14 cellular contexts compared by ENCODE assay signal in the genomic region with DNA sequence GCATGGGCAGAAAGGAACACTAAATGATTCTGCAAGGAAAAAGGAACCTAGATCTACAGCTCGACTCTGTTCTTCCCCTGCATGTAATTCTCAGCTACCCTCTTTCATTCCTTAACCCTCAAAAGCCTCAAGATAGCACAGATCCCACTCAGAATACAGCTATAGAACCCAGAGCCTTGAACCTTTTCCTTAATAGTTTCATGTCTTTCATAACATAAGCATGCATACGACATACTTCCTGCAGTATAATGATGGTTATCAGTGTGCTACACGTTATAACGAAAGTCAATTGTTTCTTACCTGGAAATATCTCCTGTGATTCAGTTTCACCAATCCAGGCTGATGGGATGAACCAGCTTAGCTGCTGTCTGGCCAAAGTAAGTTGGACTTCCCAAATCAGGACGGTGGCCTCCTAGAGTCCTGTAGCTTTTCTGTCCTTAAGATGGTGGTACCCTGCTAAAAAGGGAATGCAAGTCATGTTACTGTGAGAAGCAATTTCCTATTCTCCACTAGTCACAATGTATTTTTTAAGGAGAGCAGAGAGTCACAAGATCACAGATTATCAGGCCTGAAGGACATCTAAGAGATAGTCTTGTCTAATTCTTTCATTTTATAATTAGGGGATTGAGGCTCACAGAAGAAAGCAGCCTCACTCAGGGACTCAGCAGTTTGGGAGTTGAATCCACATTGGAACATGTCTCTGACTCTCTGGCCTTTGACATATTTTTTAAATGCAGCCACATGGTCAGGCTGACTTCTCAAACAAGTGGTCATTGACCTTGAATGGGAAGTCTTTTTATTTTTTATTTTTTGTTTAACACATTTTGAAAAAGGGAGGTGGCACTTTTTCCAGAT. TPM values are rescaled to one million over a fixed set of nuclear protein-coding genes. Genes with fewer than 3 reads are reported as not detected.
DNase-seq lines count a peak whose midpoint lies in the region; ATAC-seq and TF ChIP-seq lines count a peak whose summit lies in the region.
"Had no signal": no experiment of that assay in that cellular context is flagged by ENCODE, and none has a peak within 500 bp of the region (broad histone marks: within the 10 kb centered on the region; RNA-seq: fewer than 3 reads in every experiment).

No MANE protein-coding gene starts in this region.

- H3K4me3 ChIP-seq in right lobe of liver (no peak overlapping the region), thyroid gland (replicated peaks in 1 of 3) (no peak overlapping the region)
- H3K4me3 ChIP-seq: MG63, prostate gland, testis had no signal

- H3K4me1 ChIP-seq in right lobe of liver (peaks cover 0 to 14% (median 0%) of the 10 kb centered on the region in 4 donors), thyroid gland (peaks cover 83 to 100% of the 10 kb centered on the region in 2 donors)
- H3K4me1 ChIP-seq: prostate gland had no signal

- 44% methylated on average over 5 of the region's 5 CpGs for WGBS in right lobe of liver (ENCODE audit: insufficient coverage, low coverage, low lambda C conversion rate, missing lambda C conversion rate)
- WGBS in thyroid gland, 2 donors, result 78 to 83% methylated on average over 5 of the region's 5 CpGs

- no peaks in the 10 kb centered on the region for H3K27me3 ChIP-seq in right lobe of liver
- no peaks in the 10 kb centered on the region for H3K27me3 ChIP-seq in thyroid gland
- H3K27me3 ChIP-seq: MG63, testis had no signal

- ATAC-seq in activated naive CD4-positive, alpha-beta T cell treated with anti-CD3 and anti-CD28 coated beads, Interleukin-2, amount 50 U/mL, for 72 hours, result peak; percentile 49 to 75
- ATAC-seq in right lobe of liver (peak; percentile 48 to 60 (median 54)), GM18909 (IDR thresholded peaks at IDR 0.05; ENCODE audit: poor library complexity, unreplicated experiment) (no peak)
- ATAC-seq: PC-3 had no signal

- H3K36me3 Mint-ChIP-seq in activated naive CD4-positive, alpha-beta T cell treated with anti-CD3 and anti-CD28 coated beads, Interleukin-2, amount 50 U/mL, for 72 hours, result peaks cover 0 to 4% of the 10 kb centered on the region in 2 donors
- H3K36me3 Mint-ChIP-seq in activated naive CD4-positive, alpha-beta T cell treated with anti-CD3 and anti-CD28 coated beads for 36 hours (ENCODE audit: low read depth), result no peaks in the 10 kb centered on the region
- H3K36me3 Mint-ChIP-seq in T-helper 2 cell treated with Interferon-gamma antibody and Interleukin-4, amounts not matched to agents 5 μg/mL and 100 μg/mL, for 36 hours (ENCODE audit: low read depth), result no peaks in the 10 kb centered on the region
- no peaks in the 10 kb centered on the region for H3K36me3 Mint-ChIP-seq in Calu3 (ENCODE audit: insufficient read depth, unreplicated experiment)

- H3K27ac ChIP-seq in right lobe of liver, result peak overlapping the region in 2 of 3 donors; percentile 53 to 68
- H3K27ac ChIP-seq in thyroid gland, result peak overlapping the region; percentile 84 to 90 (median 86)
- H3K27ac ChIP-seq: prostate gland, testis had no signal

- no peak for TF ChIP-seq CTCF in right lobe of liver (IDR thresholded peaks at IDR 0.05)
- no peak for TF ChIP-seq CTCF in thyroid gland (IDR thresholded peaks at IDR 0.05)
- TF ChIP-seq CTCF in Calu3 (IDR thresholded peaks at IDR 0.05; ENCODE audit: unreplicated experiment), result no peak

- intact Hi-C loops in activated naive CD4-positive, alpha-beta T cell treated with anti-CD3 and anti-CD28 coated beads for 36 hours (cut with micrococcal nuclease), result loop anchor here (1.0 to 10.0 kb wide), 6 partner anchors 13 to 1129 kb away; partner anchors contain the start of genes GEN1 and SMC6
- intact Hi-C loops in right lobe of liver (cut with DNase I) (no loop called here), thyroid gland (cut with DNase I) (loop anchor here (5.0 kb wide), 1 partner anchor 34 kb away; no protein-coding TSS in a partner anchor), Calu3 (cut with micrococcal nuclease; ENCODE audit: unreplicated experiment) (no loop called here)

- CTCF ChIA-PET in activated naive CD4-positive, alpha-beta T cell treated with anti-CD3 and anti-CD28 coated beads for 36 hours (lab: Charles Lee), result interaction anchor here (1.3 to 4.3 kb wide), 3 partner anchors 9 to 133 kb away, joined by 4 to 30 read pairs (median 6); no protein-coding TSS in a partner anchor
- CTCF ChIA-PET in Calu3 (lab: Charles Lee), result no interaction called here

- BruUV-seq in Calu3 (replicated peaks; lab: Mats Ljungman, UMichigan), result no TSS peak

- peaks cover 40% of the 10 kb centered on the region for H3K4me1 Mint-ChIP-seq in activated naive CD4-positive, alpha-beta T cell treated with anti-CD3 and anti-CD28 coated beads for 36 hours (ENCODE audit: low read depth)
- peaks cover 36% of the 10 kb centered on the region for H3K4me1 Mint-ChIP-seq in T-helper 2 cell treated with Interferon-gamma antibody and Interleukin-4, amounts not matched to agents 5 μg/mL and 100 μg/mL, for 36 hours (ENCODE audit: low read depth)
- peaks cover 11% of the 10 kb centered on the region for H3K4me1 Mint-ChIP-seq in Calu3 (ENCODE audit: low read depth, unreplicated experiment)

- no peak overlapping the region for H3K4me3 Mint-ChIP-seq in activated naive CD4-positive, alpha-beta T cell treated with anti-CD3 and anti-CD28 coated beads for 36 hours
- H3K4me3 Mint-ChIP-seq in T-helper 2 cell treated with Interferon-gamma antibody and Interleukin-4, amounts not matched to agents 5 μg/mL and 100 μg/mL, for 36 hours, result peak overlapping the region; percentile 1
- no peak overlapping the region for H3K4me3 Mint-ChIP-seq in Calu3 (ENCODE audit: low read depth, unreplicated experiment)

- H3K9me3 ChIP-seq in right lobe of liver (no peaks in the 10 kb centered on the region), thyroid gland (no peaks in the 10 kb centered on the region)
- H3K9me3 ChIP-seq: MG63, prostate gland, testis had no signal

- TF ChIP-seq POLR2A in right lobe of liver (IDR thresholded peaks at IDR 0.05), result no peak
- no peak for TF ChIP-seq POLR2A in thyroid gland (IDR thresholded peaks at IDR 0.05)

- DNase-seq in activated naive CD4-positive, alpha-beta T cell treated with anti-CD3 and anti-CD28 coated beads, Interleukin-2, amount 50 U/mL, for 72 hours (ENCODE audit: low spot score in 2 of 2), result no peak
- DNase-seq in activated naive CD4-positive, alpha-beta T cell treated with anti-CD3 and anti-CD28 coated beads for 36 hours, result no peak
- no peak for DNase-seq in T-helper 2 cell treated with Interferon-gamma antibody and Interleukin-4, amounts not matched to agents 5 μg/mL and 100 μg/mL, for 36 hours (ENCODE audit: low spot score)
- DNase-seq in right lobe of liver, result no peak
- DNase-seq in thyroid gland, result no peak
- no peak for DNase-seq in activated gamma-delta T cell treated with Interleukin-2 at 50 U/mL for 16 hours
- DNase-seq in Calu3, result no peak
- DNase-seq: MG63, NCI-H1930, NCI-H524 treated with DMSO at 0.1 percent for 48 hours, testis had no signal

- H3K27me3 Mint-ChIP-seq in activated naive CD4-positive, alpha-beta T cell treated with anti-CD3 and anti-CD28 coated beads for 36 hours (ENCODE audit: low read depth), result no peaks in the 10 kb centered on the region
- peaks cover 3% of the 10 kb centered on the region for H3K27me3 Mint-ChIP-seq in T-helper 2 cell treated with Interferon-gamma antibody and Interleukin-4, amounts not matched to agents 5 μg/mL and 100 μg/mL, for 36 hours (ENCODE audit: low read depth)
- peaks cover 66% of the 10 kb centered on the region for H3K27me3 Mint-ChIP-seq in Calu3 (ENCODE audit: unreplicated experiment)

- no peak overlapping the region for H3K27ac Mint-ChIP-seq in activated naive CD4-positive, alpha-beta T cell treated with anti-CD3 and anti-CD28 coated beads, Interleukin-2, amount 50 U/mL, for 72 hours
- H3K27ac Mint-ChIP-seq in activated naive CD4-positive, alpha-beta T cell treated with anti-CD3 and anti-CD28 coated beads for 36 hours, result no peak overlapping the region
- no peak overlapping the region for H3K27ac Mint-ChIP-seq in T-helper 2 cell treated with Interferon-gamma antibody and Interleukin-4, amounts not matched to agents 5 μg/mL and 100 μg/mL, for 36 hours
- H3K27ac Mint-ChIP-seq in Calu3 (ENCODE audit: unreplicated experiment), result no peak overlapping the region

- peaks cover 0 to 4% of the 10 kb centered on the region in 2 donors for H3K9me3 Mint-ChIP-seq in activated naive CD4-positive, alpha-beta T cell treated with anti-CD3 and anti-CD28 coated beads, Interleukin-2, amount 50 U/mL, for 72 hours
- no peaks in the 10 kb centered on the region for H3K9me3 Mint-ChIP-seq in activated naive CD4-positive, alpha-beta T cell treated with anti-CD3 and anti-CD28 coated beads for 36 hours
- no peaks in the 10 kb centered on the region for H3K9me3 Mint-ChIP-seq in T-helper 2 cell treated with Interferon-gamma antibody and Interleukin-4, amounts not matched to agents 5 μg/mL and 100 μg/mL, for 36 hours
- no peaks in the 10 kb centered on the region for H3K9me3 Mint-ChIP-seq in Calu3 (ENCODE audit: low read depth, unreplicated experiment)

- H3K36me3 ChIP-seq in right lobe of liver, result no peaks in the 10 kb centered on the region
- peaks cover 6 to 9% of the 10 kb centered on the region in 2 donors for H3K36me3 ChIP-seq in thyroid gland
- H3K36me3 ChIP-seq: MG63, prostate gland had no signal

RNA-seq across cellular contexts. Expression of gene CYRIA, which starts 41.8 kb away (rescaled TPM):
- 1 to 10 TPM; 2.7 to 3.1 TPM for total RNA-seq in activated naive CD4-positive, alpha-beta T cell treated with anti-CD3 and anti-CD28 coated beads, Interleukin-2, amount 50 U/mL, for 72 hours
- 1 to 10 TPM; 1.0 to 1.2 TPM for total RNA-seq in activated naive CD4-positive, alpha-beta T cell treated with anti-CD3 and anti-CD28 coated beads for 36 hours
- 1 to 10 TPM; 1.6 to 6.3 (median 3.1) TPM for total RNA-seq in right lobe of liver
- total RNA-seq in thyroid gland, result 10 to 100 TPM; 33.6 to 79.0 (median 50.0) TPM
- 0.19 and 0.22 TPM in 2 replicates for total RNA-seq in Calu3 (2022)

Comparison
In these comparisons a context has a peak if more than half of its experiments do, and no peak if none do; other contexts are left out.
1. RNA of gene CYRIA, which starts 41.8 kb away (total RNA-seq): 33.6 to 79.0 TPM in thyroid gland; 1.6 to 6.3 TPM in right lobe of liver, 2.7 to 3.1 TPM in activated naive CD4-positive, alpha-beta T cell treated with anti-CD3 and anti-CD28 coated beads, Interleukin-2, amount 50 U/mL, for 72 hours, 1.0 to 1.2 TPM in activated naive CD4-positive, alpha-beta T cell treated with anti-CD3 and anti-CD28 coated beads for 36 hours and 0.19 to 0.22 TPM in Calu3; every median in the first group is over 4 times any median in the second.
2. intact Hi-C loops: an anchor here in activated naive CD4-positive, alpha-beta T cell treated with anti-CD3 and anti-CD28 coated beads for 36 hours (1.0 to 10.0 kb wide) and thyroid gland (5.0 kb wide); none called in right lobe of liver and Calu3.